1 cellular context compared by ENCODE assay signal in the genomic region with DNA sequence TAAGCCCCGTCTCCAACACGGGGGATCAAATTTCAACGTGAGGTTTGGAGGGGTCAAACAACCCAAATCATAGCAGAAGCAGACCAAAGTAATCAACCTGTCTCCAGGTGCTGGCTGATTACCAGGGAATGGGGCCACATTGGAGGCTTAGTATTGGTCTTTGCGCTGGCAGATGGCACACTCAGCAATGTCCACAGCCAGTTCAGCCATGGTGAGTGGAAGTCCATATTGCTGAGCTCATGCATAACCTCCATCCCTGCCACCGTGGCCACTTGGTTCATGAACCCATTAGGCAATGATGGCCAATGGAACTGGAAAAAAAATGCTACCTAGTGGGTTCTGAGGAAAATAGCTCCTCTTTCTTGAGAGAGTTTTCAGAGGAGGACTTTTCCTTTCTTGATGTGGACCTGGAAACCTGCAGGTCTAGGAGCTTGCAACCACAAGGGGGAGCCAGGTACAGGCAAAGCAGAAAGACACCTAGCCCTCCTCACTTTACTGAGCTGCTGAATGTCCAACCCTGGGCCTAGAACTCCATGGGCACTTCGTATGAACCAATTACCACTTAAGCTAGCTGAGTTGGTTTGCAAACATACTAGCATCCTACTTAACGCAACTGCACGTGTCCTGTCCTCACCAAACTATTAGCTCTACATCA.
TF ChIP-seq lines count a peak whose summit lies in the region.

No MANE protein-coding gene starts in this region.

TF ChIP-seq in H1, 55 proteins besides CTCF, POLR2A, EP300 and RAD21:
- TF ChIP-seq TBP (IDR thresholded peaks at IDR 0.05; ENCODE audit: low read depth, low read length), result no peak
- no peak for TF ChIP-seq CHD1 (IDR thresholded peaks at IDR 0.05; ENCODE audit: low read depth, low read length)
- TF ChIP-seq POU5F1 (IDR thresholded peaks at IDR 0.05; ENCODE audit: low read depth, low read length), result no peak
- TF ChIP-seq, protein P1, sequence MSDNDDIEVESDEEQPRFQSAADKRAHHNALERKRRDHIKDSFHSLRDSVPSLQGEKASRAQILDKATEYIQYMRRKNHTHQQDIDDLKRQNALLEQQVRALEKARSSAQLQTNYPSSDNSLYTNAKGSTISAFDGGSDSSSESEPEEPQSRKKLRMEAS (IDR thresholded peaks at IDR 0.05), result no peak
- no peak for TF ChIP-seq MAFK (IDR thresholded peaks at IDR 0.05; ENCODE audit: low read depth, low read length)
- no peak for TF ChIP-seq EGR1 (IDR thresholded peaks at IDR 0.05; ENCODE audit: borderline replicate concordance, low read depth, low read length)
- TF ChIP-seq SIN3A (conservative IDR thresholded peaks at IDR 0.05 in 1 of 2, IDR thresholded peaks at IDR 0.05 in 1 of 2; ENCODE audit: low read depth in 1 of 2, low read length in 2 of 2), result no peak
- no peak for TF ChIP-seq SAP30 (IDR thresholded peaks at IDR 0.05; ENCODE audit: insufficient read depth, insufficient replicate concordance, low read length)
- no peak for TF ChIP-seq SUZ12 (IDR thresholded peaks at IDR 0.05; ENCODE audit: low read length)
- no peak for TF ChIP-seq TAF7 (optimal IDR thresholded peaks at IDR 0.05; ENCODE audit: borderline replicate concordance, low read depth, low read length)
- no peak for TF ChIP-seq CEBPB (IDR thresholded peaks at IDR 0.05; ENCODE audit: low read depth, low read length)
- TF ChIP-seq CTBP2 (IDR thresholded peaks at IDR 0.05; ENCODE audit: borderline replicate concordance, insufficient read depth, insufficient read length, low read length), result no peak
- TF ChIP-seq CBX8 (IDR thresholded peaks at IDR 0.05; ENCODE audit: borderline replicate concordance, low read depth, low read length), result no peak
- TF ChIP-seq KDM4A (IDR thresholded peaks at IDR 0.05; ENCODE audit: low read depth, low read length, severe bottlenecking), result no peak
- no peak for TF ChIP-seq YY1 (IDR thresholded peaks at IDR 0.05; ENCODE audit: low read depth, low read length)
- TF ChIP-seq JUND (IDR thresholded peaks at IDR 0.05; ENCODE audit: low read length), result no peak
- TF ChIP-seq CHD2 (IDR thresholded peaks at IDR 0.05; ENCODE audit: low read length), result no peak
- no peak for TF ChIP-seq GABPA (IDR thresholded peaks at IDR 0.05; ENCODE audit: borderline replicate concordance, insufficient read depth, low read length)
- no peak for TF ChIP-seq E2F6 (IDR thresholded peaks at IDR 0.05)
- no peak for TF ChIP-seq ASH2L (IDR thresholded peaks at IDR 0.05; ENCODE audit: low read length)
